Comparison of ENCODE assay signal across 7 cellular contexts in genomic region chr7:5131233-5131632, GRCh38. TPM values are rescaled to one million over a fixed set of nuclear protein-coding genes. Genes with fewer than 3 reads are reported as not detected.
DNase-seq lines count a peak whose midpoint lies in the region; ATAC-seq, FAIRE-seq and TF ChIP-seq lines count a peak whose summit lies in the region.
"Not testable (repeated sequence)": the region's sequence is repeated elsewhere in the genome, so short reads cannot be mapped to it uniquely, and the experiment has no call there.

No MANE protein-coding gene starts in this region.

- not testable (repeated sequence) for H3K27me3 ChIP-seq in BLaER1 treated with 17β-estradiol and CSF1 and Interleukin-3, amounts not matched to agents 10 nM and 100 nM; CD8-positive, alpha-beta memory T cell (ENCODE audit: insufficient read depth, low read length, poor library complexity, severe bottlenecking); astrocyte (ENCODE audit: insufficient read depth, low read length); endothelial cell of umbilical vein (ENCODE audit: control insufficient read depth in 2 of 2, insufficient read depth in 2 of 2, low read length in 2 of 2); naive thymus-derived CD4-positive, alpha-beta T cell (ENCODE audit: control insufficient read depth in 2 of 2, insufficient read depth in 2 of 2, low read length in 2 of 2)

- not testable (repeated sequence) for H3K79me2 ChIP-seq in astrocyte (ENCODE audit: insufficient read depth, low read length); endothelial cell of umbilical vein (ENCODE audit: control insufficient read depth, insufficient read depth, low read length)

- peak overlapping the region in 6 of 7 donors; percentile 24 to 63 (median 40) for H3K4me3 Mint-ChIP-seq in CD8-positive, alpha-beta memory T cell
- H3K4me3 Mint-ChIP-seq in activated CD4-positive, alpha-beta T cell treated with anti-CD3 and anti-CD28 coated beads for 36 hours; activated CD8-positive, alpha-beta memory T cell treated with anti-CD3 and anti-CD28 coated beads, Interleukin-2, amount 10 ng/mL, durations not matched to agents 7 days and 5 days; astrocyte (ENCODE audit: unreplicated experiment): not testable (repeated sequence)
- H3K4me3 Mint-ChIP-seq in naive thymus-derived CD4-positive, alpha-beta T cell, result peak overlapping the region in 9 of 10 donors; percentile 11 to 81 (median 75)

- H3K4me1 ChIP-seq in BLaER1 treated with 17β-estradiol and CSF1 and Interleukin-3, amounts not matched to agents 10 nM and 100 nM, result peaks cover 0 to 32% (median 26%) of the 10 kb centered on the region in 10 experiments; a peak in 16 of 20 replicates
- H3K4me1 ChIP-seq in CD8-positive, alpha-beta memory T cell (ENCODE audit: insufficient read depth, low read length), result peaks cover 17% of the 10 kb centered on the region
- not testable (repeated sequence) for H3K4me1 ChIP-seq in astrocyte (ENCODE audit: insufficient read depth, low read length); endothelial cell of umbilical vein (ENCODE audit: control insufficient read depth, extremely low read depth, insufficient read depth, low read length)
- H3K4me1 ChIP-seq in naive thymus-derived CD4-positive, alpha-beta T cell (ENCODE audit: control insufficient read depth in 2 of 2, insufficient read depth in 2 of 2, low read length in 2 of 2), result peaks cover 0 to 24% of the 10 kb centered on the region in 2 donors

- not testable (repeated sequence) for H3K9me1 ChIP-seq in endothelial cell of umbilical vein (replicated peaks; ENCODE audit: control insufficient read depth, extremely low read depth, insufficient read depth, low read length)

- dilution Hi-C loops in endothelial cell of umbilical vein (cut with MboI; ENCODE audit: extremely low pct_ligation_motif_present, low sequenced_read_pairs), result not testable (repeated sequence)

- not testable (repeated sequence) for H3K9me3 ChIP-seq in BLaER1 treated with 17β-estradiol and CSF1 and Interleukin-3, amounts not matched to agents 10 nM and 100 nM (replicated peaks in 1 of 11); CD8-positive, alpha-beta memory T cell (ENCODE audit: low read length); astrocyte (ENCODE audit: insufficient read depth, low read depth, low read length); endothelial cell of umbilical vein (replicated peaks; ENCODE audit: control insufficient read depth, insufficient read depth, low read length); naive thymus-derived CD4-positive, alpha-beta T cell (ENCODE audit: control insufficient read depth in 2 of 3, low read length in 3 of 3)

- not testable (repeated sequence) for H3K36me3 ChIP-seq in BLaER1 treated with 17β-estradiol and CSF1 and Interleukin-3, amounts not matched to agents 10 nM and 100 nM; CD8-positive, alpha-beta memory T cell (ENCODE audit: insufficient read depth, low read length); astrocyte (ENCODE audit: insufficient read depth, low read length); endothelial cell of umbilical vein (ENCODE audit: control insufficient read depth in 2 of 2, extremely low read depth in 1 of 2, insufficient read depth in 2 of 2, low read length in 2 of 2); naive thymus-derived CD4-positive, alpha-beta T cell (ENCODE audit: control insufficient read depth in 2 of 3, insufficient read depth in 3 of 3, low read length in 3 of 3)

- DNase-seq in CD8-positive, alpha-beta memory T cell, result peak in 2 of 5 donors; percentile 35 to 54
- not testable (repeated sequence) for DNase-seq in activated CD4-positive, alpha-beta T cell treated with anti-CD3 and anti-CD28 coated beads for 36 hours; activated CD8-positive, alpha-beta memory T cell treated with anti-CD3 and anti-CD28 coated beads, Interleukin-2, amount 10 ng/mL, durations not matched to agents 7 days and 5 days; astrocyte (ENCODE audit: low read depth); endothelial cell of umbilical vein (ENCODE audit: low read depth, low spot score)
- DNase-seq in naive thymus-derived CD4-positive, alpha-beta T cell, result peak in 5 of 9 donors; percentile 36 to 64 (median 56)

- peaks cover 19 to 31% (median 23%) of the 10 kb centered on the region in 3 donors for H3K4me1 Mint-ChIP-seq in CD8-positive, alpha-beta memory T cell
- peaks cover 24% of the 10 kb centered on the region for H3K4me1 Mint-ChIP-seq in activated CD4-positive, alpha-beta T cell treated with anti-CD3 and anti-CD28 coated beads for 36 hours
- peaks cover 25% of the 10 kb centered on the region for H3K4me1 Mint-ChIP-seq in activated CD8-positive, alpha-beta memory T cell treated with anti-CD3 and anti-CD28 coated beads, Interleukin-2, amount 10 ng/mL, durations not matched to agents 7 days and 5 days
- H3K4me1 Mint-ChIP-seq in astrocyte (ENCODE audit: low read depth, unreplicated experiment), result not testable (repeated sequence)
- H3K4me1 Mint-ChIP-seq in naive thymus-derived CD4-positive, alpha-beta T cell, result peaks cover 5 to 43% (median 20%) of the 10 kb centered on the region in 7 donors

- H3K4me3 ChIP-seq in BLaER1 treated with 17β-estradiol and CSF1 and Interleukin-3, amounts not matched to agents 10 nM and 100 nM; CD8-positive, alpha-beta memory T cell (ENCODE audit: low read length); astrocyte (ENCODE audit: insufficient read depth, low read depth, low read length); endothelial cell of umbilical vein (replicated peaks in 1 of 3; ENCODE audit: insufficient read depth in 1 of 3, low read depth in 1 of 3, low read length in 3 of 3); naive thymus-derived CD4-positive, alpha-beta T cell (ENCODE audit: low read length): not testable (repeated sequence)

- FAIRE-seq in astrocyte (lab: Jason Lieb, UNC) (peak; percentile 39), endothelial cell of umbilical vein (lab: Jason Lieb, UNC) (peak; percentile 43)

- CTCF ChIA-PET in CD8-positive, alpha-beta memory T cell (lab: Charles Lee), result interaction anchor here (1.8 kb wide), 1 partner anchor 157 kb away, joined by 5 read pairs; no protein-coding TSS in a partner anchor
- CTCF ChIA-PET in activated CD4-positive, alpha-beta T cell treated with anti-CD3 and anti-CD28 coated beads for 36 hours (lab: Charles Lee); endothelial cell of umbilical vein (lab: Charles Lee); naive thymus-derived CD4-positive, alpha-beta T cell (lab: Charles Lee): not testable (repeated sequence)
- CTCF ChIA-PET in activated CD8-positive, alpha-beta memory T cell treated with anti-CD3 and anti-CD28 coated beads, Interleukin-2, amount 10 ng/mL, durations not matched to agents 7 days and 5 days (lab: Charles Lee), result interaction anchor here (0.6 kb wide), 1 partner anchor 30 kb away, joined by 3 read pairs; no protein-coding TSS in a partner anchor

- not testable (repeated sequence) for H3K9ac ChIP-seq in BLaER1 treated with 17β-estradiol and CSF1 and Interleukin-3, amounts not matched to agents 10 nM and 100 nM; astrocyte (ENCODE audit: low read length); endothelial cell of umbilical vein (replicated peaks; ENCODE audit: extremely low read depth, insufficient read depth, low read length)

- H3K9me3 Mint-ChIP-seq in CD8-positive, alpha-beta memory T cell; activated CD4-positive, alpha-beta T cell treated with anti-CD3 and anti-CD28 coated beads for 36 hours (ENCODE audit: low read depth); activated CD8-positive, alpha-beta memory T cell treated with anti-CD3 and anti-CD28 coated beads, Interleukin-2, amount 10 ng/mL, durations not matched to agents 7 days and 5 days (ENCODE audit: low read depth); astrocyte (ENCODE audit: unreplicated experiment); naive thymus-derived CD4-positive, alpha-beta T cell: not testable (repeated sequence)

- H3K4me2 ChIP-seq in BLaER1 treated with 17β-estradiol and CSF1 and Interleukin-3, amounts not matched to agents 10 nM and 100 nM, result peak overlapping the region in 9 of 11 experiments; percentile 37 to 71 (median 54); a peak in 6 of 22 replicates
- H3K4me2 ChIP-seq in astrocyte (ENCODE audit: low read length); endothelial cell of umbilical vein (ENCODE audit: insufficient read depth, low read length): not testable (repeated sequence)

- H3K27me3 Mint-ChIP-seq in CD8-positive, alpha-beta memory T cell; activated CD4-positive, alpha-beta T cell treated with anti-CD3 and anti-CD28 coated beads for 36 hours; activated CD8-positive, alpha-beta memory T cell treated with anti-CD3 and anti-CD28 coated beads, Interleukin-2, amount 10 ng/mL, durations not matched to agents 7 days and 5 days; naive thymus-derived CD4-positive, alpha-beta T cell: not testable (repeated sequence)
- H3K27me3 Mint-ChIP-seq in astrocyte (ENCODE audit: low read depth, unreplicated experiment), result peaks cover 20% of the 10 kb centered on the region

- intact Hi-C loops in activated CD4-positive, alpha-beta T cell treated with anti-CD3 and anti-CD28 coated beads for 36 hours (cut with DNase I, micrococcal nuclease); endothelial cell of umbilical vein (cut with micrococcal nuclease); naive thymus-derived CD4-positive, alpha-beta T cell (cut with micrococcal nuclease): not testable (repeated sequence)

- H2AFZ ChIP-seq in astrocyte (ENCODE audit: low read depth, low read length); endothelial cell of umbilical vein (ENCODE audit: low read depth, low read length): not testable (repeated sequence)

- TF ChIP-seq POLR2A in endothelial cell of umbilical vein (IDR thresholded peaks at IDR 0.05; ENCODE audit: low read depth, low read length), result not testable (repeated sequence)

- H3K27ac ChIP-seq in BLaER1 treated with 17β-estradiol and CSF1 and Interleukin-3, amounts not matched to agents 10 nM and 100 nM; CD8-positive, alpha-beta memory T cell (ENCODE audit: low read depth, low read length); astrocyte (ENCODE audit: low read depth, low read length); endothelial cell of umbilical vein (ENCODE audit: insufficient read depth, low read depth, low read length): not testable (repeated sequence)
- peak overlapping the region; percentile 29 for H3K27ac ChIP-seq in naive thymus-derived CD4-positive, alpha-beta T cell (ENCODE audit: low read depth, low read length)

- not testable (repeated sequence) for TF ChIP-seq CTCF in astrocyte (IDR thresholded peaks at IDR 0.05; ENCODE audit: insufficient read depth, low read depth, low read length); endothelial cell of umbilical vein (IDR thresholded peaks at IDR 0.05; ENCODE audit: extremely low read depth in 1 of 2, insufficient read depth in 1 of 2, low read depth in 1 of 2, low read length in 2 of 2)

- not testable (repeated sequence) for H4K20me1 ChIP-seq in BLaER1 treated with 17β-estradiol and CSF1 and Interleukin-3, amounts not matched to agents 10 nM and 100 nM; astrocyte (ENCODE audit: insufficient read depth, low read length); endothelial cell of umbilical vein (replicated peaks; ENCODE audit: control insufficient read depth, extremely low read depth, insufficient read depth, low read length)

- peak; percentile 20 for ATAC-seq in activated CD4-positive, alpha-beta T cell treated with anti-CD3 and anti-CD28 coated beads for 36 hours
- ATAC-seq in activated CD8-positive, alpha-beta memory T cell treated with anti-CD3 and anti-CD28 coated beads, Interleukin-2, amount 10 ng/mL, durations not matched to agents 7 days and 5 days, result peak; percentile 16
- peak; percentile 80 for ATAC-seq in naive thymus-derived CD4-positive, alpha-beta T cell

- POLR2A ChIA-PET in CD8-positive, alpha-beta memory T cell (lab: Charles Lee), result interaction anchor here (0.6 kb wide), 1 partner anchor 320 kb away, joined by 3 read pairs; no protein-coding TSS in a partner anchor
- POLR2A ChIA-PET in activated CD4-positive, alpha-beta T cell treated with anti-CD3 and anti-CD28 coated beads for 36 hours (lab: Charles Lee); endothelial cell of umbilical vein (lab: Charles Lee); naive thymus-derived CD4-positive, alpha-beta T cell (lab: Charles Lee): not testable (repeated sequence)

- H3K27ac Mint-ChIP-seq in CD8-positive, alpha-beta memory T cell, result peak overlapping the region; percentile 24 to 91 (median 88)
- not testable (repeated sequence) for H3K27ac Mint-ChIP-seq in activated CD4-positive, alpha-beta T cell treated with anti-CD3 and anti-CD28 coated beads for 36 hours; astrocyte (ENCODE audit: unreplicated experiment)
- peak overlapping the region; percentile 80 for H3K27ac Mint-ChIP-seq in activated CD8-positive, alpha-beta memory T cell treated with anti-CD3 and anti-CD28 coated beads, Interleukin-2, amount 10 ng/mL, durations not matched to agents 7 days and 5 days
- peak overlapping the region; percentile 51 to 99 (median 91) for H3K27ac Mint-ChIP-seq in naive thymus-derived CD4-positive, alpha-beta T cell

- H3K36me3 Mint-ChIP-seq in CD8-positive, alpha-beta memory T cell; activated CD4-positive, alpha-beta T cell treated with anti-CD3 and anti-CD28 coated beads for 36 hours (ENCODE audit: low read depth); activated CD8-positive, alpha-beta memory T cell treated with anti-CD3 and anti-CD28 coated beads, Interleukin-2, amount 10 ng/mL, durations not matched to agents 7 days and 5 days; astrocyte (ENCODE audit: low read depth, unreplicated experiment); naive thymus-derived CD4-positive, alpha-beta T cell: not testable (repeated sequence)

- not testable (repeated sequence) for BruUV-seq in endothelial cell of umbilical vein (replicated peaks; lab: Mats Ljungman, UMichigan)

RNA-seq across cellular contexts. Expression of gene WIPI2, which starts 58.8 kb away (rescaled TPM):
- 10 to 100 TPM; 57.4 to 58.5 TPM for total RNA-seq in CD8-positive, alpha-beta memory T cell
- polyA plus RNA-seq in CD8-positive, alpha-beta memory T cell, result 98.0 TPM
- total RNA-seq in activated CD4-positive, alpha-beta T cell treated with anti-CD3 and anti-CD28 coated beads for 36 hours, result 10 to 100 TPM; 44.5 to 45.1 TPM
- total RNA-seq in activated CD8-positive, alpha-beta memory T cell treated with anti-CD3 and anti-CD28 coated beads, Interleukin-2, amount 10 ng/mL, durations not matched to agents 7 days and 5 days, result 10 to 100 TPM; 44.0 to 49.7 TPM
- total RNA-seq in astrocyte (73.3 and 76.6 TPM in 2 replicates), endothelial cell of umbilical vein (81.7 and 86.8 TPM in 2 replicates)
- polyA plus RNA-seq in endothelial cell of umbilical vein, result 70.4 and 73.4 TPM in 2 replicates
- 74.4 and 81.4 TPM in 2 replicates for polyA plus RNA-seq in endothelial cell of umbilical vein (2011; cell fraction: cytosol; rRNA removed)
- polyA plus RNA-seq in endothelial cell of umbilical vein (2011; cell fraction: nucleus; rRNA removed), result 77.1 and 88.7 TPM in 2 replicates
- 59.7 and 64.3 TPM in 2 replicates for polyA plus RNA-seq in endothelial cell of umbilical vein (2012)
- polyA minus RNA-seq in endothelial cell of umbilical vein, result 96.3 and 104 TPM in 2 replicates
- polyA minus RNA-seq in endothelial cell of umbilical vein (2011; cell fraction: cytosol; rRNA and poly(A)+ RNA removed), result 49.2 TPM
- 36.3 and 45.2 TPM in 2 replicates for polyA minus RNA-seq in endothelial cell of umbilical vein (2011; cell fraction: nucleus; rRNA and poly(A)+ RNA removed)
- total RNA-seq in naive thymus-derived CD4-positive, alpha-beta T cell, result 100 to 1,000 TPM in 2 of 5 experiments, 10 to 100 TPM in 3; 57.3 to 120 (median 87.1) TPM
- polyA plus RNA-seq in naive thymus-derived CD4-positive, alpha-beta T cell, result 100 to 1,000 TPM in 1 of 2 donors, 10 to 100 TPM in 1; 83.4 to 118 TPM

Comparison
In these comparisons a context has a peak if more than half of its experiments do, and no peak if none do; other contexts are left out.
1. ATAC-seq: peak in every context shown above with its lines; median percentile 80 in naive thymus-derived CD4-positive, alpha-beta T cell; 20 in activated CD4-positive, alpha-beta T cell treated with anti-CD3 and anti-CD28 coated beads for 36 hours; 16 in activated CD8-positive, alpha-beta memory T cell treated with anti-CD3 and anti-CD28 coated beads, Interleukin-2, amount 10 ng/mL, durations not matched to agents 7 days and 5 days.